In genomic region chr2:145411493-145411892, GRCh38 we compare ENCODE assay signal across 8 cellular contexts.
DNase-seq lines count a peak whose midpoint lies in the region; ATAC-seq and TF ChIP-seq lines count a peak whose summit lies in the region.

No MANE protein-coding gene starts in this region.

- H3K27ac Mint-ChIP-seq in activated CD8-positive, alpha-beta T cell treated with anti-CD3 and anti-CD28 coated beads for 36 hours, result peak overlapping the region; percentile 23
- H3K27ac Mint-ChIP-seq in Caco-2 (ENCODE audit: unreplicated experiment), result no peak overlapping the region

- H3K4me3 Mint-ChIP-seq in activated CD8-positive, alpha-beta T cell treated with anti-CD3 and anti-CD28 coated beads for 36 hours, result no peak overlapping the region
- no peak overlapping the region for H3K4me3 Mint-ChIP-seq in Caco-2 (ENCODE audit: unreplicated experiment)

- DNase-seq in activated CD8-positive, alpha-beta T cell treated with anti-CD3 and anti-CD28 coated beads for 36 hours, result peak; percentile 39
- DNase-seq in testis, result no peak
- no peak for DNase-seq in stimulated activated naive CD4-positive, alpha-beta T cell treated with Interleukin-2 at 50 U/mL for 16 hours (lab: John Stamatoyannopoulos, UW)
- DNase-seq in NCI-H2196 (lab: John Stamatoyannopoulos, UW; ENCODE audit: unreplicated experiment), result no peak
- no peak for DNase-seq in Caco-2

- POLR2A ChIA-PET in activated CD8-positive, alpha-beta T cell treated with anti-CD3 and anti-CD28 coated beads for 36 hours (lab: Charles Lee), result no interaction called here
- POLR2A ChIA-PET in Caco-2 (lab: Charles Lee), result interaction anchor here (0.7 kb wide), 1 partner anchor 351 kb away, joined by 3 read pairs; no protein-coding TSS in a partner anchor

- H3K36me3 ChIP-seq in testis (ENCODE audit: low read depth, missing control alignments), result no peaks in the 10 kb centered on the region
- H3K36me3 ChIP-seq in Caco-2 (ENCODE audit: control insufficient read depth, insufficient read depth, low read length), result no peaks in the 10 kb centered on the region

- WGBS in testis, 2 donors, result 83 to 90% methylated on average over 4 of the region's 4 CpGs

- BruUV-seq in Caco-2 (replicated peaks; lab: Mats Ljungman, UMichigan), result no TSS peak

- CTCF ChIA-PET in activated CD8-positive, alpha-beta T cell treated with anti-CD3 and anti-CD28 coated beads for 36 hours (lab: Charles Lee), result interaction anchor here (1.0 kb wide), 1 partner anchor 9 kb away, joined by 3 read pairs; no protein-coding TSS in a partner anchor
- CTCF ChIA-PET in Caco-2 (lab: Charles Lee), result no interaction called here

- H3K27me3 ChIP-seq in testis, result no peaks in the 10 kb centered on the region
- H3K27me3 ChIP-seq in Caco-2 (replicated peaks; ENCODE audit: control insufficient read depth, insufficient read depth, low read length), result no peaks in the 10 kb centered on the region

- H3K27ac ChIP-seq in testis, result no peak overlapping the region

- intact Hi-C loops in activated CD8-positive, alpha-beta T cell treated with anti-CD3 and anti-CD28 coated beads for 36 hours (cut with micrococcal nuclease), result loop anchor here (5.0 kb wide), 1 partner anchor 89 kb away; no protein-coding TSS in a partner anchor
- intact Hi-C loops in testis (cut with DNase I; ENCODE audit: low total_unique reads) (no loop called here), Caco-2 (cut with micrococcal nuclease; ENCODE audit: unreplicated experiment) (no loop called here)

- peaks cover 21% of the 10 kb centered on the region for H3K27me3 Mint-ChIP-seq in activated CD8-positive, alpha-beta T cell treated with anti-CD3 and anti-CD28 coated beads for 36 hours
- H3K27me3 Mint-ChIP-seq in Caco-2 (ENCODE audit: insufficient read depth, unreplicated experiment), result no peaks in the 10 kb centered on the region

- no peak for TF ChIP-seq CTCF in activated CD8-positive, alpha-beta T cell treated with anti-CD3 and anti-CD28 coated beads for 36 hours (IDR thresholded peaks at IDR 0.05)
- no peak for TF ChIP-seq CTCF in testis (IDR thresholded peaks at IDR 0.05)
- no peak for TF ChIP-seq CTCF in Caco-2 (IDR thresholded peaks at IDR 0.05; ENCODE audit: insufficient read depth in 1 of 2, low read depth in 1 of 2, low read length in 1 of 2, severe bottlenecking in 1 of 2, unreplicated experiment in 1 of 2)

- H3K9me3 ChIP-seq in testis (no peaks in the 10 kb centered on the region), Caco-2 (no peaks in the 10 kb centered on the region)

- H3K9me3 Mint-ChIP-seq in activated CD8-positive, alpha-beta T cell treated with anti-CD3 and anti-CD28 coated beads for 36 hours, result no peaks in the 10 kb centered on the region
- no peaks in the 10 kb centered on the region for H3K9me3 Mint-ChIP-seq in Caco-2 (ENCODE audit: unreplicated experiment)

- no peaks in the 10 kb centered on the region for H3K4me1 ChIP-seq in testis
- no peaks in the 10 kb centered on the region for H3K4me1 ChIP-seq in Caco-2

- TF ChIP-seq POLR2A in testis (IDR thresholded peaks at IDR 0.05), result no peak

- no peak overlapping the region for H3K4me3 ChIP-seq in testis
- H3K4me3 ChIP-seq in Caco-2 (ENCODE audit: low read depth, low read length), result no peak overlapping the region

- peaks cover 14% of the 10 kb centered on the region for H3K4me1 Mint-ChIP-seq in activated CD8-positive, alpha-beta T cell treated with anti-CD3 and anti-CD28 coated beads for 36 hours (ENCODE audit: low read depth)
- H3K4me1 Mint-ChIP-seq in Caco-2 (ENCODE audit: low read depth, unreplicated experiment), result no peaks in the 10 kb centered on the region

- H3K36me3 Mint-ChIP-seq in activated CD8-positive, alpha-beta T cell treated with anti-CD3 and anti-CD28 coated beads for 36 hours (ENCODE audit: low read depth), result no peaks in the 10 kb centered on the region
- no peaks in the 10 kb centered on the region for H3K36me3 Mint-ChIP-seq in Caco-2 (ENCODE audit: insufficient read depth, unreplicated experiment)

- ATAC-seq in GM18508 (IDR thresholded peaks at IDR 0.05; ENCODE audit: insufficient read depth, unreplicated experiment) (peak; percentile 96), GM21529 (IDR thresholded peaks at IDR 0.05; ENCODE audit: unreplicated experiment) (peak; percentile 87), HG03575 (IDR thresholded peaks at IDR 0.05; ENCODE audit: extremely low read depth, insufficient number of reproducible peaks, low FRiP score, unreplicated experiment) (peak; percentile 94)
- ATAC-seq in activated CD8-positive, alpha-beta T cell treated with anti-CD3 and anti-CD28 coated beads for 36 hours, result peak; percentile 87
